ENCODE assay signal across 8 cellular contexts in the genomic region with DNA sequence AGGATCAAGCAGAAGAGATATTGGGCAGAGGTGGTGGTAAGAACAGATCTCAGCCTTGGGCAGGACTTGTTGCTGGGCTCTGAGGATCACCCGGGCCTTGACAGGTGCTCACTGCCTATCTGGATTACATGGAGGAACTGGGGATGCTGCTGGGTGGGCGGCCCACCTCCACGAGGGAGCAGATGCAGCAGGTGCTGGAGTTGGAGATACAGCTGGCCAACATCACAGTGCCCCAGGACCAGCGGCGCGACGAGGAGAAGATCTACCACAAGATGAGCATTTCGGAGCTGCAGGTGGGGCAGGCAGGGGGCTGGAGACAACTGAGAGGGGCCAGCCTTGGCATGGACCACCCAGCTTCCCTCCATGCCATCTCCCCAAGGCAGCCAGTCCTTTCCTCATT. TPM values are rescaled to one million over a fixed set of nuclear protein-coding genes. Genes with fewer than 3 reads are reported as not detected.
"Had no signal": no experiment of that assay in that cellular context is flagged by ENCODE, and none has a peak within 500 bp of the region (broad histone marks: within the 10 kb centered on the region; RNA-seq: fewer than 3 reads in every experiment).

No MANE protein-coding gene starts in this region.

- H3K27ac Mint-ChIP-seq: GM23338 had no signal

- H3K4me3 ChIP-seq: GM23338, K562 had no signal

- H3K4me3 Mint-ChIP-seq: GM23338, H9 had no signal

- DNase-seq: H9, HCEC 1CT, IMR-90, KG1 had no signal

- H2AFZ ChIP-seq: GM23338 had no signal

- ATAC-seq: GM23338 had no signal

- H3K4me2 ChIP-seq: GM23338 had no signal

- H3K27ac ChIP-seq: HL-60 had no signal

- H3K9me3 Mint-ChIP-seq: GM23338, H9 had no signal

RNA-seq across cellular contexts. Expression of a gene that starts 7.9 kb away (rescaled TPM):
- total RNA-seq: H9, HT-29, IMR-90, K562 had no signal
- polyA plus RNA-seq: IMR-90, K562 had no signal

RNA-seq across cellular contexts. Expression of a gene that starts 22.3 kb away (rescaled TPM):
- total RNA-seq: HT-29, IMR-90 had no signal
